Comparison of ENCODE assay signal across 13 cellular contexts in genomic region chr3:116338713-116339112, GRCh38.
"Had no signal": no experiment of that assay in that cellular context is flagged by ENCODE, and none has a peak within 500 bp of the region (broad histone marks: within the 10 kb centered on the region; RNA-seq: fewer than 3 reads in every experiment).

No MANE protein-coding gene starts in this region.

- H3K4me3 ChIP-seq: colonic mucosa, esophagus squamous epithelium, tibial artery, uterus had no signal

- H3K27me3 Mint-ChIP-seq: activated naive CD8-positive, alpha-beta T cell treated with anti-CD3 and anti-CD28 coated beads for 36 hours; brain had no signal

- H3K36me3 Mint-ChIP-seq: activated naive CD8-positive, alpha-beta T cell treated with anti-CD3 and anti-CD28 coated beads for 36 hours; brain had no signal

- H3K9me3 ChIP-seq: colonic mucosa, esophagus squamous epithelium, tibial artery, uterus had no signal

- H3K27me3 ChIP-seq: colonic mucosa, esophagus squamous epithelium, tibial artery, uterus had no signal

- DNase-seq: activated naive CD8-positive, alpha-beta T cell treated with anti-CD3 and anti-CD28 coated beads for 36 hours; central memory CD4-positive, alpha-beta T cell; colonic mucosa; esophagus squamous epithelium; hypothalamus; stimulated activated CD4-positive, alpha-beta T cell treated with anti-CD3 and anti-CD28 coated beads, Interleukin-15, amount 100 ng/mL, for 24 hours; stimulated activated CD4-positive, alpha-beta T cell treated with anti-CD3 and anti-CD28 coated beads, Interleukin-4, amount 100 ng/mL, for 1 hour; stimulated activated naive CD4-positive, alpha-beta T cell; tibial artery; uterus had no signal

- H3K27ac Mint-ChIP-seq: activated naive CD8-positive, alpha-beta T cell treated with anti-CD3 and anti-CD28 coated beads for 36 hours; activated T-helper 1 cell treated with anti-CD3 and anti-CD28 coated beads, Interleukin-12 subunit alpha, Interleukin-12 subunit beta, Interleukin-2, Interleukin-4 antibody, amounts not matched to agents 30 ng/mL and 10 ng/mL and 1 ng/mL, durations not matched to agents 14 hours and 24 hours and 36 hours; T-helper 2 cell treated with Interferon-gamma antibody and Interleukin-4, amounts not matched to agents 5 μg/mL and 100 μg/mL, for 36 hours had no signal

- H3K4me3 Mint-ChIP-seq: activated naive CD8-positive, alpha-beta T cell treated with anti-CD3 and anti-CD28 coated beads for 36 hours; activated T-helper 1 cell treated with anti-CD3 and anti-CD28 coated beads, Interleukin-12 subunit alpha, Interleukin-12 subunit beta, Interleukin-2, Interleukin-4 antibody, amounts not matched to agents 30 ng/mL and 10 ng/mL and 1 ng/mL, durations not matched to agents 14 hours and 24 hours and 36 hours; T-helper 2 cell treated with Interferon-gamma antibody and Interleukin-4, amounts not matched to agents 5 μg/mL and 100 μg/mL, for 36 hours had no signal

- H3K27ac ChIP-seq: colonic mucosa, esophagus squamous epithelium, tibial artery, uterus had no signal

- H3K9me3 Mint-ChIP-seq: activated T-helper 1 cell treated with anti-CD3 and anti-CD28 coated beads, Interleukin-12 subunit alpha, Interleukin-12 subunit beta, Interleukin-2, Interleukin-4 antibody, amounts not matched to agents 30 ng/mL and 10 ng/mL and 1 ng/mL, durations not matched to agents 14 hours and 24 hours and 36 hours had no signal

- H3K4me1 ChIP-seq: colonic mucosa, esophagus squamous epithelium, tibial artery, uterus had no signal

- H3K4me1 Mint-ChIP-seq: activated naive CD8-positive, alpha-beta T cell treated with anti-CD3 and anti-CD28 coated beads for 36 hours had no signal

- H3K36me3 ChIP-seq: colonic mucosa, esophagus squamous epithelium, tibial artery, uterus had no signal
